ENCODE assay signal across 19 cellular contexts in the genomic region with DNA sequence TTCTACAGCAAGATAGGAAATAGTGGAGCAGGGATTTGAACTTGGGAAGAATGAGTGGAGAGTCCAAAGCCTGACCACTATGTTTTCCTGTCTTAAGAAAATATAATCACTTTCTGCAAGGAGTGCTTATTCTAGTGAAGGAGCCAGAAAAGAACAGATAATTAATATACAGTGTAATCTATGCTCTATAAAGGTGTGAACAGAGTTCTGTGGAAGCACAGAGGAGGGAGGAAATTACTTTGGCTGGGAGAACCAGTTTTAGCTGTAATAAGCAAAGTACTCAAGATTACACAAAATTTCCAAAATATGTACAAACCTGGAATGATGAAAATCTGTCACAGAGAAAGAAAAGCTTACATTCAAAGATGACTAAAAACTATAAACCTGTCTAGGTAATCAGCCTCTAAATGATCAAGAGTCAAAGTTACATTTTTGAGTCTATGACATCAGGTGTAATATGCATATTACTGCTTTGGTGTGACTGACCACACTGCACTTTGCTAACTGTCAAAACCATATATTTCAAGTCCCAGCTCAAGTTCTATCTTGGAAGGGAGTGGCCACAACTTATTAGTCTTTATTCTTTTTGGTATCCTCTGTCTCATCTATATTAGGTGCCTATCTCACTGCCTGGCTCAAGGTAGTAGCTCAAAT. TPM values are rescaled to one million over a fixed set of nuclear protein-coding genes. Genes with fewer than 3 reads are reported as not detected.
A peak's percentile ranks its signal among the peaks of the same experiment; 100 is the strongest.
DNase-seq lines count a peak whose midpoint lies in the region; ATAC-seq, FAIRE-seq and TF ChIP-seq lines count a peak whose summit lies in the region.
"Had no signal": no experiment of that assay in that cellular context is flagged by ENCODE, and none has a peak within 500 bp of the region (broad histone marks: within the 10 kb centered on the region; RNA-seq: fewer than 3 reads in every experiment).

No MANE protein-coding gene starts in this region.

- H3K27me3 Mint-ChIP-seq in activated naive CD4-positive, alpha-beta T cell treated with anti-CD3 and anti-CD28 coated beads for 36 hours (ENCODE audit: low read depth): no peaks in the 10 kb centered on the region
- no peaks in the 10 kb centered on the region for H3K27me3 Mint-ChIP-seq in activated T-helper 2 cell treated with anti-CD3 and anti-CD28 coated beads, Interferon-gamma antibody, Interleukin-2, Interleukin-4, amounts not matched to agents 10 μg/mL and 5 μg/mL and 100 μg/mL, durations not matched to agents 14 hours and 24 hours and 36 hours (ENCODE audit: low read depth)
- H3K27me3 Mint-ChIP-seq: effector memory CD8-positive, alpha-beta T cell; naive B cell had no signal

- H3K27me3 ChIP-seq in upper lobe of left lung: no peaks in the 10 kb centered on the region
- H3K27me3 ChIP-seq: cardiac muscle cell had no signal

- CTCF ChIA-PET in activated naive CD4-positive, alpha-beta T cell treated with anti-CD3 and anti-CD28 coated beads for 36 hours (lab: Charles Lee): interaction anchor here (1.2 kb wide), 1 partner anchor 141 kb away, joined by 4 read pairs; no protein-coding TSS in a partner anchor

- peaks cover 1% of the 10 kb centered on the region for H3K9me3 Mint-ChIP-seq in activated naive CD4-positive, alpha-beta T cell treated with anti-CD3 and anti-CD28 coated beads for 36 hours
- H3K9me3 Mint-ChIP-seq in activated T-helper 2 cell treated with anti-CD3 and anti-CD28 coated beads, Interferon-gamma antibody, Interleukin-2, Interleukin-4, amounts not matched to agents 10 μg/mL and 5 μg/mL and 100 μg/mL, durations not matched to agents 14 hours and 24 hours and 36 hours: no peaks in the 10 kb centered on the region

- H3K27ac Mint-ChIP-seq in activated naive CD4-positive, alpha-beta T cell treated with anti-CD3 and anti-CD28 coated beads for 36 hours: peak overlapping the region; percentile 5
- H3K27ac Mint-ChIP-seq in activated T-helper 2 cell treated with anti-CD3 and anti-CD28 coated beads, Interferon-gamma antibody, Interleukin-2, Interleukin-4, amounts not matched to agents 10 μg/mL and 5 μg/mL and 100 μg/mL, durations not matched to agents 14 hours and 24 hours and 36 hours: peak overlapping the region; percentile 57
- H3K27ac Mint-ChIP-seq: activated CD8-positive, alpha-beta T cell treated with anti-CD3 and anti-CD28 coated beads, Interleukin-2, amount 10 ng/mL, durations not matched to agents 7 days and 5 days; effector memory CD8-positive, alpha-beta T cell; progenitor cell of endocrine pancreas had no signal

- intact Hi-C loops in activated naive CD4-positive, alpha-beta T cell treated with anti-CD3 and anti-CD28 coated beads for 36 hours (cut with micrococcal nuclease): loop anchor here (1.0 to 2.0 kb wide), 3 partner anchors 40 to 139 kb away; no protein-coding TSS in a partner anchor
- intact Hi-C loops in activated T-helper 2 cell treated with anti-CD3 and anti-CD28 coated beads, Interferon-gamma antibody, Interleukin-2, Interleukin-4, amounts not matched to agents 10 μg/mL and 5 μg/mL and 100 μg/mL, durations not matched to agents 14 hours and 24 hours and 36 hours (cut with micrococcal nuclease): loop anchor here (1.0 to 5.0 kb wide), 2 partner anchors 41 to 59 kb away; partner anchors contain the start of gene MB21D2
- intact Hi-C loops in kidney (cut with DNase I): no loop called here

- peaks cover 23% of the 10 kb centered on the region for H3K4me1 Mint-ChIP-seq in activated naive CD4-positive, alpha-beta T cell treated with anti-CD3 and anti-CD28 coated beads for 36 hours (ENCODE audit: low read depth)
- peaks cover 25% of the 10 kb centered on the region for H3K4me1 Mint-ChIP-seq in activated T-helper 2 cell treated with anti-CD3 and anti-CD28 coated beads, Interferon-gamma antibody, Interleukin-2, Interleukin-4, amounts not matched to agents 10 μg/mL and 5 μg/mL and 100 μg/mL, durations not matched to agents 14 hours and 24 hours and 36 hours (ENCODE audit: low read depth)
- H3K4me1 Mint-ChIP-seq: naive B cell had no signal

- no peak overlapping the region for H3K9ac ChIP-seq in kidney (ENCODE audit: low read length in 2 of 2)

- FAIRE-seq in kidney (lab: Jason Lieb, UNC): no peak
- FAIRE-seq: GM18507, GM19239 had no signal

- H3K27ac ChIP-seq in kidney (ENCODE audit: low read depth in 2 of 2, low read length in 2 of 2) (peak overlapping the region; percentile 27 to 69), upper lobe of left lung (peak overlapping the region in 3 of 4 donors; percentile 13 to 66 (median 57))
- H3K27ac ChIP-seq: cardiac muscle cell had no signal

- H3K4me3 ChIP-seq in kidney (ENCODE audit: low read length in 2 of 2) (no peak overlapping the region), upper lobe of left lung (no peak overlapping the region)
- H3K4me3 ChIP-seq: cardiac muscle cell had no signal

- H3K9me3 ChIP-seq in kidney (ENCODE audit: control insufficient read depth in 1 of 2, low read length in 2 of 2) (no peaks in the 10 kb centered on the region), upper lobe of left lung (no peaks in the 10 kb centered on the region)

- no peaks in the 10 kb centered on the region for H3K4me1 ChIP-seq in kidney (ENCODE audit: control insufficient read depth in 1 of 2, insufficient read depth in 1 of 2, low read depth in 1 of 2, low read length in 2 of 2)
- peaks cover 0 to 12% (median 7%) of the 10 kb centered on the region in 4 donors for H3K4me1 ChIP-seq in upper lobe of left lung

- no peaks in the 10 kb centered on the region for H3K36me3 Mint-ChIP-seq in activated naive CD4-positive, alpha-beta T cell treated with anti-CD3 and anti-CD28 coated beads for 36 hours (ENCODE audit: low read depth)
- peaks cover 3% of the 10 kb centered on the region for H3K36me3 Mint-ChIP-seq in activated T-helper 2 cell treated with anti-CD3 and anti-CD28 coated beads, Interferon-gamma antibody, Interleukin-2, Interleukin-4, amounts not matched to agents 10 μg/mL and 5 μg/mL and 100 μg/mL, durations not matched to agents 14 hours and 24 hours and 36 hours (ENCODE audit: low read depth)
- H3K36me3 Mint-ChIP-seq: naive B cell had no signal

- TF ChIP-seq EP300 in upper lobe of left lung (IDR thresholded peaks at IDR 0.05): no peak

- no peaks in the 10 kb centered on the region for H3K36me3 ChIP-seq in kidney (ENCODE audit: control insufficient read depth in 1 of 2, insufficient read depth in 2 of 2, low read length in 2 of 2)
- no peaks in the 10 kb centered on the region for H3K36me3 ChIP-seq in upper lobe of left lung
- H3K36me3 ChIP-seq: cardiac muscle cell had no signal

- TF ChIP-seq CTCF in kidney (IDR thresholded peaks at IDR 0.05; ENCODE audit: borderline replicate concordance, extremely low read depth, insufficient read depth): no peak
- no peak for TF ChIP-seq CTCF in upper lobe of left lung (IDR thresholded peaks at IDR 0.05)

- no peak for ATAC-seq in upper lobe of left lung (ENCODE audit: low FRiP score in 2 of 2)
- ATAC-seq: activated CD8-positive, alpha-beta T cell treated with anti-CD3 and anti-CD28 coated beads, Interleukin-2, amount 10 ng/mL, durations not matched to agents 7 days and 5 days; effector memory CD8-positive, alpha-beta T cell had no signal

- TF ChIP-seq POLR2A in upper lobe of left lung (IDR thresholded peaks at IDR 0.05): no peak

- no peak overlapping the region for H3K4me3 Mint-ChIP-seq in activated naive CD4-positive, alpha-beta T cell treated with anti-CD3 and anti-CD28 coated beads for 36 hours
- no peak overlapping the region for H3K4me3 Mint-ChIP-seq in activated T-helper 2 cell treated with anti-CD3 and anti-CD28 coated beads, Interferon-gamma antibody, Interleukin-2, Interleukin-4, amounts not matched to agents 10 μg/mL and 5 μg/mL and 100 μg/mL, durations not matched to agents 14 hours and 24 hours and 36 hours (ENCODE audit: low read depth)
- H3K4me3 Mint-ChIP-seq: activated CD8-positive, alpha-beta T cell treated with anti-CD3 and anti-CD28 coated beads, Interleukin-2, amount 10 ng/mL, durations not matched to agents 7 days and 5 days; effector memory CD8-positive, alpha-beta T cell; naive B cell had no signal

- DNase-seq in activated naive CD4-positive, alpha-beta T cell treated with anti-CD3 and anti-CD28 coated beads for 36 hours: no peak
- DNase-seq in activated naive CD4-positive, alpha-beta T cell treated with Interleukin-2 at 50 U/mL for 16 hours: no peak
- no peak for DNase-seq in activated T-helper 2 cell treated with anti-CD3 and anti-CD28 coated beads, Interferon-gamma antibody, Interleukin-2, Interleukin-4, amounts not matched to agents 10 μg/mL and 5 μg/mL and 100 μg/mL, durations not matched to agents 14 hours and 24 hours and 36 hours (ENCODE audit: low spot score)
- DNase-seq in kidney: no peak
- no peak for DNase-seq in upper lobe of left lung
- DNase-seq in activated effector memory CD4-positive, alpha-beta T cell treated with anti-CD3 and anti-CD28 coated beads, Interleukin-2, amount 50 U/mL, for 16 hours: no peak
- no peak for DNase-seq in DMS53 (lab: John Stamatoyannopoulos, UW)
- DNase-seq in cerebellar cortex (ENCODE audit: low spot score): no peak
- DNase-seq: activated CD8-positive, alpha-beta T cell treated with anti-CD3 and anti-CD28 coated beads, Interleukin-2, amount 10 ng/mL, durations not matched to agents 7 days and 5 days; activated gamma-delta T cell treated with Interleukin-2 at 50 U/mL for 16 hours; effector memory CD8-positive, alpha-beta T cell; islet precursor cell; naive B cell; NCI-H146; NCI-H446 had no signal

RNA-seq across cellular contexts. Expression of gene MB21D2, which starts 40.7 kb away (rescaled TPM):
- total RNA-seq in activated naive CD4-positive, alpha-beta T cell treated with anti-CD3 and anti-CD28 coated beads for 36 hours: 1 to 10 TPM; 6.4 to 6.5 TPM
- total RNA-seq in activated T-helper 2 cell treated with anti-CD3 and anti-CD28 coated beads, Interferon-gamma antibody, Interleukin-2, Interleukin-4, amounts not matched to agents 10 μg/mL and 5 μg/mL and 100 μg/mL, durations not matched to agents 14 hours and 24 hours and 36 hours: 17.7 TPM in 2 replicates
- total RNA-seq in kidney (3.9 TPM), upper lobe of left lung (1 to 10 TPM; 4.6 to 8.0 (median 5.3) TPM)
- polyA plus RNA-seq in kidney (ENCODE audit: insufficient read depth, low read depth, low replicate concordance): 3.2 TPM
